ENCODE assay signal across 7 cellular contexts in the genomic region with DNA sequence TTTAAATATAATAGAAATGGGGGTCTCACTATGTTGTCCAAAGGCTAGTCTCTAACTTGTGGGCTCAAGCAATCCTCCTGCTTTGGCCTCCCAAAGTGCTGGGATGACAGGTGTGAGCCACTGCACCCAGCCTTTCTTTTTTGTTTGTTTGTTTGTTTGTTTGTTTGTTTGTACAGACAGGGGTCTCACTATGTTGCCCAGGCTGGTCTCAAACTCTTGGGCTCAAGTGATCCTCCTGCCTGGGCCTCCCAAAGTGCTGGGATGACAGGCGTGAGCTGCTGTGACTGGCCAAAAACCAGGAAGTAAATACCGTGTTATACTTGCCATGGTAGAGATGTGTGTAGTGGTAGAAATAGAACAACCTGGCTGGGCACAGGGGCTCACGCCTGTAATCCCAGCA. TPM values are rescaled to one million over a fixed set of nuclear protein-coding genes. Genes with fewer than 3 reads are reported as not detected.
DNase-seq lines count a peak whose midpoint lies in the region; ATAC-seq, FAIRE-seq and TF ChIP-seq lines count a peak whose summit lies in the region.
"Not testable (repeated sequence)": the region's sequence is repeated elsewhere in the genome, so short reads cannot be mapped to it uniquely, and the experiment has no call there.

No MANE protein-coding gene starts in this region.

- not testable (repeated sequence) for H3K36me3 ChIP-seq in HEK293 (ENCODE audit: control insufficient read depth in 2 of 2, insufficient read depth in 1 of 2, low read length in 2 of 2); K562 (ENCODE audit: control insufficient read depth, insufficient read depth, low read length); HepG2 (replicated peaks in 1 of 2; ENCODE audit: control insufficient read depth in 1 of 2, insufficient read depth in 2 of 2, low read length in 2 of 2); mesenchymal stem cell (ENCODE audit: control insufficient read depth in 1 of 2, insufficient read depth in 2 of 2, low read depth in 1 of 2, low read length in 2 of 2)

- not testable (repeated sequence) for H3K4me2 ChIP-seq in K562 (ENCODE audit: insufficient read depth, low read length); HepG2 (ENCODE audit: low read depth, low read length); mesenchymal stem cell (ENCODE audit: low read length, poor library complexity, severe bottlenecking)

- FAIRE-seq in K562 (lab: Jason Lieb, UNC); HepG2 (lab: Jason Lieb, UNC): not testable (repeated sequence)

- intact Hi-C loops in K562 (cut with micrococcal nuclease); dendritic cell treated with granulocyte-macrophage colony-stimulating factor and Interleukin-4, amounts not matched to agents 40 ng/mL and 50 ng/mL, for 4 days (cut with micrococcal nuclease); HepG2 (cut with micrococcal nuclease; ENCODE audit: unreplicated experiment): not testable (repeated sequence)

- H3K79me2 ChIP-seq in K562 (ENCODE audit: control insufficient read depth, insufficient read depth, low read length); HepG2 (ENCODE audit: insufficient read depth, low read length): not testable (repeated sequence)

- H4K20me1 ChIP-seq in K562 (replicated peaks; ENCODE audit: control insufficient read depth, insufficient read depth, low read length); HepG2 (ENCODE audit: insufficient read depth, low read length): not testable (repeated sequence)

- not testable (repeated sequence) for H4K8ac ChIP-seq in mesenchymal stem cell (ENCODE audit: low read length)

- not testable (repeated sequence) for H2BK5ac ChIP-seq in mesenchymal stem cell (ENCODE audit: low read depth, low read length, poor library complexity, severe bottlenecking)

- H4K91ac ChIP-seq in mesenchymal stem cell (ENCODE audit: low read length) = peak overlapping the region; percentile 21

- not testable (repeated sequence) for TF ChIP-seq EP300 in K562 (IDR thresholded peaks at IDR 0.05; ENCODE audit: low read length); HepG2 (IDR thresholded peaks at IDR 0.05; ENCODE audit: low read depth in 2 of 2, low read length in 2 of 2); HepG2 (CRISPR knock-in tag; IDR thresholded peaks at IDR 0.05; ENCODE audit: borderline replicate concordance)

- H3K4ac ChIP-seq in mesenchymal stem cell (ENCODE audit: low read depth in 1 of 2, low read length in 2 of 2) = not testable (repeated sequence)

- H3K23ac ChIP-seq in mesenchymal stem cell (ENCODE audit: low read length in 2 of 2) = not testable (repeated sequence)

- POLR2A ChIA-PET in HEK293 (lab: Yijun Ruan, JAX) = not testable (repeated sequence)
- POLR2A ChIA-PET in WTC11 (lab: Charles Lee) (interaction anchor here (0.7 kb wide), 1 partner anchor 310 kb away, joined by 3 read pairs; no protein-coding TSS in a partner anchor), K562 (lab: Yijun Ruan, JAX) (interaction anchor here (0.7 to 1.0 kb wide), 2 partner anchors 9 to 22 kb away, joined by 3 to 4 read pairs; no protein-coding TSS in a partner anchor), HepG2 (lab: Yijun Ruan, JAX) (interaction anchor here (1.0 to 1.2 kb wide), 2 partner anchors 40 to 46 kb away, joined by 3 read pairs; no protein-coding TSS in a partner anchor)

- H2BK12ac ChIP-seq in mesenchymal stem cell (ENCODE audit: low read length in 2 of 2) = not testable (repeated sequence)

- not testable (repeated sequence) for H3K27me3 Mint-ChIP-seq in WTC11 (ENCODE audit: low read depth); dendritic cell treated with granulocyte-macrophage colony-stimulating factor and Interleukin-4, amounts not matched to agents 40 ng/mL and 50 ng/mL, for 4 days; natural killer cell treated with Interleukin-12 subunit alpha and Interleukin-12 subunit beta and Interleukin-15 and Interleukin-18, amount 100 ng/mL, for 72 hours

- H3K9ac ChIP-seq in K562 (ENCODE audit: insufficient read depth in 1 of 2, low read depth in 2 of 2, low read length in 2 of 2); HepG2 (ENCODE audit: insufficient read depth, low read depth, low read length); mesenchymal stem cell (ENCODE audit: low read length): not testable (repeated sequence)

- not testable (repeated sequence) for ATAC-seq in WTC11; K562; HepG2; natural killer cell treated with Interleukin-12 subunit alpha and Interleukin-12 subunit beta and Interleukin-15 and Interleukin-18, amount 100 ng/mL, for 72 hours

- H3K4me3 ChIP-seq in HEK293 (ENCODE audit: low read depth, low read length); K562; HepG2 (replicated peaks in 1 of 3; ENCODE audit: insufficient read depth in 1 of 3, low read depth in 2 of 3, low read length in 3 of 3); mesenchymal stem cell (ENCODE audit: insufficient read depth in 1 of 2, low read depth in 1 of 2, low read length in 2 of 2): not testable (repeated sequence)

- not testable (repeated sequence) for TF ChIP-seq CTCF in HEK293 (tag by site-specific recombination; IDR thresholded peaks at IDR 0.05); WTC11 (IDR thresholded peaks at IDR 0.05); K562 (IDR thresholded peaks at IDR 0.05 in 2 of 3, conservative IDR thresholded peaks at IDR 0.05 in 1 of 3; ENCODE audit: insufficient read depth in 2 of 3, low read depth in 1 of 3, low read length in 3 of 3); HepG2 (CRISPR knock-in tag; IDR thresholded peaks at IDR 0.05)

- H2AK5ac ChIP-seq in mesenchymal stem cell (ENCODE audit: low read length, severe bottlenecking) = not testable (repeated sequence)

- peaks cover 14% of the 10 kb centered on the region for H3K4me1 Mint-ChIP-seq in WTC11
- peaks cover 69% of the 10 kb centered on the region for H3K4me1 Mint-ChIP-seq in dendritic cell treated with granulocyte-macrophage colony-stimulating factor and Interleukin-4, amounts not matched to agents 40 ng/mL and 50 ng/mL, for 4 days (ENCODE audit: low read depth)
- peaks cover 11 to 28% of the 10 kb centered on the region in 2 donors for H3K4me1 Mint-ChIP-seq in natural killer cell treated with Interleukin-12 subunit alpha and Interleukin-12 subunit beta and Interleukin-15 and Interleukin-18, amount 100 ng/mL, for 72 hours (ENCODE audit: low read depth in 2 of 2)

- not testable (repeated sequence) for H3K27me3 ChIP-seq in K562 (ENCODE audit: control insufficient read depth in 2 of 2, insufficient read depth in 2 of 2, low read length in 2 of 2); HepG2 (ENCODE audit: control insufficient read depth in 1 of 2, insufficient read depth in 2 of 2, low read length in 2 of 2); mesenchymal stem cell (ENCODE audit: control insufficient read depth in 1 of 2, insufficient read depth in 1 of 2, low read length in 2 of 2)

- H2BK15ac ChIP-seq in mesenchymal stem cell (ENCODE audit: low read depth, poor library complexity, severe bottlenecking) = not testable (repeated sequence)

- DNase-seq in WTC11 (ENCODE audit: low spot score); K562 (ENCODE audit: extremely low read depth in 1 of 4, low spot score in 3 of 4); HepG2 (ENCODE audit: low spot score); mesenchymal stem cell: not testable (repeated sequence)
- DNase-seq in natural killer cell treated with Interleukin-12 subunit alpha and Interleukin-12 subunit beta and Interleukin-15 and Interleukin-18, amount 100 ng/mL, for 72 hours (ENCODE audit: low spot score) = peak; percentile 12

- H3K27ac ChIP-seq in HEK293 (ENCODE audit: extremely low read depth, low read depth, low read length); K562 (ENCODE audit: extremely low read depth, low read depth, low read length); HepG2 (ENCODE audit: extremely low read length, insufficient read depth, low read length); mesenchymal stem cell (ENCODE audit: low read length, poor library complexity, severe bottlenecking): not testable (repeated sequence)

- not testable (repeated sequence) for H3K4me1 ChIP-seq in HEK293 (ENCODE audit: control insufficient read depth, insufficient read depth, low read length); mesenchymal stem cell (ENCODE audit: control insufficient read depth, insufficient read depth, low read depth, low read length)
- H3K4me1 ChIP-seq in K562 (replicated peaks in 1 of 2; ENCODE audit: control insufficient read depth in 2 of 2, insufficient read depth in 2 of 2, low read length in 2 of 2) (peaks cover 20 to 21% of the 10 kb centered on the region in 2 experiments), HepG2 (ENCODE audit: insufficient read depth, low read length) (peaks cover 23% of the 10 kb centered on the region)

- TF ChIP-seq POLR2A in K562 (conservative IDR thresholded peaks at IDR 0.05); HepG2 (IDR thresholded peaks at IDR 0.05; ENCODE audit: insufficient read depth in 1 of 2, low read depth in 2 of 2, low read length in 2 of 2): not testable (repeated sequence)

- not testable (repeated sequence) for H3K79me1 ChIP-seq in mesenchymal stem cell (replicated peaks; ENCODE audit: low read length, poor library complexity, severe bottlenecking)

- not testable (repeated sequence) for H3K36me3 Mint-ChIP-seq in WTC11; dendritic cell treated with granulocyte-macrophage colony-stimulating factor and Interleukin-4, amounts not matched to agents 40 ng/mL and 50 ng/mL, for 4 days (ENCODE audit: low read depth); natural killer cell treated with Interleukin-12 subunit alpha and Interleukin-12 subunit beta and Interleukin-15 and Interleukin-18, amount 100 ng/mL, for 72 hours

- H3K9me3 ChIP-seq in HEK293 (ENCODE audit: control insufficient read depth, insufficient read depth, low read depth, low read length); K562 (replicated peaks; ENCODE audit: control insufficient read depth, insufficient read depth, low read depth, low read length); HepG2 (ENCODE audit: low read length); mesenchymal stem cell (ENCODE audit: control insufficient read depth, low read length): not testable (repeated sequence)

- TF ChIP-seq RAD21 in K562 (CRISPR knock-in tag; conservative IDR thresholded peaks at IDR 0.05 in 1 of 2, IDR thresholded peaks at IDR 0.05 in 1 of 2); HepG2 (CRISPR knock-in tag; IDR thresholded peaks at IDR 0.05): not testable (repeated sequence)

- 69% methylated on average over 3 of the region's 3 CpGs for WGBS in K562 (ENCODE audit: insufficient coverage, low coverage, missing lambda C conversion rate)
- 49% methylated on average over 3 of the region's 3 CpGs for WGBS in HepG2 (ENCODE audit: low lambda C conversion rate)
- WGBS in mesenchymal stem cell = 93% methylated on average over 3 of the region's 3 CpGs

- H3K18ac ChIP-seq in mesenchymal stem cell (ENCODE audit: low read depth in 1 of 2, low read length in 2 of 2) = not testable (repeated sequence)

- H3K9me3 Mint-ChIP-seq in WTC11; dendritic cell treated with granulocyte-macrophage colony-stimulating factor and Interleukin-4, amounts not matched to agents 40 ng/mL and 50 ng/mL, for 4 days; natural killer cell treated with Interleukin-12 subunit alpha and Interleukin-12 subunit beta and Interleukin-15 and Interleukin-18, amount 100 ng/mL, for 72 hours: not testable (repeated sequence)

- CTCF ChIA-PET in HEK293 (lab: Yijun Ruan, JAX) = interaction anchor here (1.7 kb wide), 1 partner anchor 146 kb away, joined by 5 read pairs; no protein-coding TSS in a partner anchor
- CTCF ChIA-PET in WTC11 (lab: Charles Lee) = interaction anchor here (0.9 kb wide), 1 partner anchor 146 kb away, joined by 3 read pairs; no protein-coding TSS in a partner anchor
- CTCF ChIA-PET in K562 (lab: Yijun Ruan, JAX; ENCODE audit: low intra/inter-chr PET ratio); HepG2 (lab: Yijun Ruan, JAX; ENCODE audit: low intra/inter-chr PET ratio, low total read pairs): not testable (repeated sequence)

- H3K4me3 Mint-ChIP-seq in WTC11; dendritic cell treated with granulocyte-macrophage colony-stimulating factor and Interleukin-4, amounts not matched to agents 40 ng/mL and 50 ng/mL, for 4 days; natural killer cell treated with Interleukin-12 subunit alpha and Interleukin-12 subunit beta and Interleukin-15 and Interleukin-18, amount 100 ng/mL, for 72 hours: not testable (repeated sequence)

- H3K14ac ChIP-seq in mesenchymal stem cell (ENCODE audit: low read length in 2 of 2) = not testable (repeated sequence)

- not testable (repeated sequence) for H2AFZ ChIP-seq in K562 (ENCODE audit: low read depth, low read length); HepG2 (ENCODE audit: low read length); mesenchymal stem cell (ENCODE audit: low read depth, low read length)

- in situ Hi-C loops in K562 (cut with MboI); HepG2 (cut with HindIII; ENCODE audit: extremely low pct_ligation_motif_present, low pct_unique_long_range_greater_than_20kb): not testable (repeated sequence)

- not testable (repeated sequence) for BruUV-seq in K562 (replicated peaks; lab: Mats Ljungman, UMichigan); HepG2 (replicated peaks; lab: Mats Ljungman, UMichigan)

- H3K27ac Mint-ChIP-seq in WTC11; natural killer cell treated with Interleukin-12 subunit alpha and Interleukin-12 subunit beta and Interleukin-15 and Interleukin-18, amount 100 ng/mL, for 72 hours: not testable (repeated sequence)
- H3K27ac Mint-ChIP-seq in dendritic cell treated with granulocyte-macrophage colony-stimulating factor and Interleukin-4, amounts not matched to agents 40 ng/mL and 50 ng/mL, for 4 days = peak overlapping the region; percentile 83

- H3K9me1 ChIP-seq in K562 (ENCODE audit: control insufficient read depth, insufficient read depth, low read length) = not testable (repeated sequence)

- not testable (repeated sequence) for H2BK120ac ChIP-seq in mesenchymal stem cell (ENCODE audit: low read depth, low read length)

RNA-seq across cellular contexts. Expression of a gene that starts 4.7 kb away (rescaled TPM):
- total RNA-seq in WTC11 (2021) = 31.4 to 35.5 TPM (median 34.3 TPM) in 3 replicates
- 22.0 and 61.8 TPM in 2 replicates for total RNA-seq in K562 (2011; cell fraction: chromatin; rRNA removed; ENCODE audit: low replicate concordance)
- 61.1 and 68.0 TPM in 2 replicates for total RNA-seq in K562 (2011; cell fraction: nucleolus; rRNA removed)
- 53.5 and 72.0 TPM in 2 replicates for total RNA-seq in K562 (2011; cell fraction: nucleoplasm; rRNA removed)
- 22.3 and 29.1 TPM in 2 replicates for total RNA-seq in K562 (2014; rRNA removed)
- total RNA-seq in K562 (2014; rRNA removed; fragmentation: Illumina TruSeq; extraction: Trizol) = 11.0 and 11.8 TPM in 2 replicates
- total RNA-seq in K562 (2015; rRNA removed; fragmentation: Illumina TruSeq; extraction: Trizol) = 14.5 and 14.9 TPM in 2 replicates
- total RNA-seq in K562 (2021) = 33.6 and 36.7 TPM in 2 replicates
- polyA plus RNA-seq in K562 (2011; rRNA removed) = 17.9 and 33.4 TPM in 2 replicates
- polyA plus RNA-seq in K562 (2011; cell fraction: cytosol; rRNA removed) = 31.3 and 72.7 TPM in 2 replicates
- 19.7 and 50.0 TPM in 2 replicates for polyA plus RNA-seq in K562 (2011; cell fraction: nucleus; rRNA removed)
- polyA plus RNA-seq in K562 (2012) = 37.9 and 107 TPM in 2 replicates
- 23.8 and 45.5 TPM in 2 replicates for polyA plus RNA-seq in K562 (2014; fragmentation: Illumina TruSeq; extraction: Trizol)
- 1 to 10 TPM; 3.3 to 5.4 TPM for polyA plus RNA-seq in K562 (2014; fragmentation: Nextera tagmentation; extraction: Ambion mirVana)
- polyA plus RNA-seq in K562 (2014; rRNA removed) = 20.1 and 20.9 TPM in 2 replicates
- polyA minus RNA-seq in K562 (2011; rRNA and poly(A)+ RNA removed) = 12.8 and 15.1 TPM in 2 replicates
- polyA minus RNA-seq in K562 (2011; cell fraction: cytosol; rRNA and poly(A)+ RNA removed) = 20.8 and 31.7 TPM in 2 replicates
- polyA minus RNA-seq in K562 (2011; cell fraction: nucleus; rRNA and poly(A)+ RNA removed) = 10.0 and 15.5 TPM in 2 replicates
- 14.9 and 23.1 TPM in 2 replicates for total RNA-seq in HepG2 (2016; rRNA removed; fragmentation: Illumina TruSeq; extraction: Trizol)
- total RNA-seq in HepG2 (2016; cell fraction: cytosol; rRNA removed; fragmentation: Illumina TruSeq; extraction: Trizol; ENCODE audit: low read depth) = 18.8 and 23.7 TPM in 2 replicates
- 9.2 and 24.2 TPM in 2 replicates for total RNA-seq in HepG2 (2016; cell fraction: insoluble cytoplasmic fraction; rRNA removed; fragmentation: Illumina TruSeq; extraction: Trizol)
- total RNA-seq in HepG2 (2016; cell fraction: membrane; rRNA removed; fragmentation: Illumina TruSeq; extraction: Trizol) = 29.8 and 37.0 TPM in 2 replicates
- total RNA-seq in HepG2 (2016; cell fraction: nucleus; rRNA removed; fragmentation: Illumina TruSeq; extraction: Trizol) = 16.7 and 24.5 TPM in 2 replicates
- polyA plus RNA-seq in HepG2 (2011; rRNA removed) = 26.4 and 41.1 TPM in 2 replicates
- 34.8 and 35.2 TPM in 2 replicates for polyA plus RNA-seq in HepG2 (2011; cell fraction: cytosol; rRNA removed)
- polyA plus RNA-seq in HepG2 (2011; cell fraction: nucleus; rRNA removed) = 33.3 and 35.1 TPM in 2 replicates
- polyA plus RNA-seq in HepG2 (2012) = 22.8 and 42.0 TPM in 2 replicates
- 39.1 and 46.7 TPM in 2 replicates for polyA plus RNA-seq in HepG2 (2016; cell fraction: cytosol; fragmentation: Illumina TruSeq; extraction: Trizol; ENCODE audit: low read depth)
- 17.9 and 21.5 TPM in 2 replicates for polyA plus RNA-seq in HepG2 (2016; cell fraction: insoluble cytoplasmic fraction; fragmentation: Illumina TruSeq; extraction: Trizol; ENCODE audit: low read depth)
- 52.8 and 61.8 TPM in 2 replicates for polyA plus RNA-seq in HepG2 (2016; cell fraction: membrane; fragmentation: Illumina TruSeq; extraction: Trizol; ENCODE audit: low read depth)
- polyA plus RNA-seq in HepG2 (2016; cell fraction: nucleus; fragmentation: Illumina TruSeq; extraction: Trizol; ENCODE audit: insufficient read depth, low read depth) = 57.7 and 58.2 TPM in 2 replicates
- 49.6 and 101 TPM in 2 replicates for polyA minus RNA-seq in HepG2 (2011; rRNA and poly(A)+ RNA removed; ENCODE audit: low replicate concordance)
- polyA minus RNA-seq in HepG2 (2011; cell fraction: cytosol; rRNA and poly(A)+ RNA removed) = 17.8 and 22.2 TPM in 2 replicates
- polyA minus RNA-seq in HepG2 (2011; cell fraction: nucleus; rRNA and poly(A)+ RNA removed) = 12.7 and 13.4 TPM in 2 replicates
- polyA plus RNA-seq in mesenchymal stem cell (2013, experiment 1 of 2) = 78.6 TPM
- polyA plus RNA-seq in mesenchymal stem cell (2013, experiment 2 of 2) = 78.6 TPM
- total RNA-seq in natural killer cell treated with Interleukin-12 subunit alpha and Interleukin-12 subunit beta and Interleukin-15 and Interleukin-18, amount 100 ng/mL, for 72 hours = 10 to 100 TPM; 33.8 to 46.0 TPM

RNA-seq across cellular contexts. Expression of a gene that starts 40.8 kb away (rescaled TPM):
- total RNA-seq in WTC11 (2021) = 151 to 178 TPM (median 169 TPM) in 3 replicates
- 102 and 236 TPM in 2 replicates for total RNA-seq in K562 (2011; cell fraction: chromatin; rRNA removed; ENCODE audit: low replicate concordance)
- total RNA-seq in K562 (2011; cell fraction: nucleolus; rRNA removed) = 297 and 329 TPM in 2 replicates
- total RNA-seq in K562 (2011; cell fraction: nucleoplasm; rRNA removed) = 126 and 148 TPM in 2 replicates
- total RNA-seq in K562 (2014; rRNA removed) = 137 and 192 TPM in 2 replicates
- total RNA-seq in K562 (2014; rRNA removed; fragmentation: Illumina TruSeq; extraction: Trizol) = 36.0 and 53.7 TPM in 2 replicates
- 40.8 and 42.0 TPM in 2 replicates for total RNA-seq in K562 (2015; rRNA removed; fragmentation: Illumina TruSeq; extraction: Trizol)
- total RNA-seq in K562 (2021) = 138 and 142 TPM in 2 replicates
- 33.8 and 51.7 TPM in 2 replicates for polyA plus RNA-seq in K562 (2011; rRNA removed)
- polyA plus RNA-seq in K562 (2011; cell fraction: cytosol; rRNA removed) = 42.7 and 139 TPM in 2 replicates
- 158 and 263 TPM in 2 replicates for polyA plus RNA-seq in K562 (2011; cell fraction: nucleus; rRNA removed)
- 72.0 and 103 TPM in 2 replicates for polyA plus RNA-seq in K562 (2012)
- 75.6 and 89.8 TPM in 2 replicates for polyA plus RNA-seq in K562 (2014; fragmentation: Illumina TruSeq; extraction: Trizol)
- 10 to 100 TPM in 1 of 2 experiments, 1 to 10 TPM in 1; 4.7 to 10.6 TPM for polyA plus RNA-seq in K562 (2014; fragmentation: Nextera tagmentation; extraction: Ambion mirVana)
- 67.5 and 76.6 TPM in 2 replicates for polyA plus RNA-seq in K562 (2014; rRNA removed)
- 24.0 and 27.0 TPM in 2 replicates for polyA minus RNA-seq in K562 (2011; rRNA and poly(A)+ RNA removed)
- polyA minus RNA-seq in K562 (2011; cell fraction: cytosol; rRNA and poly(A)+ RNA removed) = 76.6 and 85.5 TPM in 2 replicates
- polyA minus RNA-seq in K562 (2011; cell fraction: nucleus; rRNA and poly(A)+ RNA removed) = 41.2 and 50.2 TPM in 2 replicates
- total RNA-seq in HepG2 (2016; rRNA removed; fragmentation: Illumina TruSeq; extraction: Trizol) = 115 and 266 TPM in 2 replicates
- 43.6 and 47.9 TPM in 2 replicates for total RNA-seq in HepG2 (2016; cell fraction: cytosol; rRNA removed; fragmentation: Illumina TruSeq; extraction: Trizol; ENCODE audit: low read depth)
- total RNA-seq in HepG2 (2016; cell fraction: insoluble cytoplasmic fraction; rRNA removed; fragmentation: Illumina TruSeq; extraction: Trizol) = 95.7 and 270 TPM in 2 replicates
- total RNA-seq in HepG2 (2016; cell fraction: membrane; rRNA removed; fragmentation: Illumina TruSeq; extraction: Trizol) = 55.5 and 56.9 TPM in 2 replicates
- total RNA-seq in HepG2 (2016; cell fraction: nucleus; rRNA removed; fragmentation: Illumina TruSeq; extraction: Trizol) = 260 and 301 TPM in 2 replicates
- 145 and 208 TPM in 2 replicates for polyA plus RNA-seq in HepG2 (2011; rRNA removed)
- 143 and 190 TPM in 2 replicates for polyA plus RNA-seq in HepG2 (2011; cell fraction: cytosol; rRNA removed)
- polyA plus RNA-seq in HepG2 (2011; cell fraction: nucleus; rRNA removed) = 1,024 and 1,039 TPM in 2 replicates
- 325 and 360 TPM in 2 replicates for polyA plus RNA-seq in HepG2 (2012)
- 22.8 and 25.4 TPM in 2 replicates for polyA plus RNA-seq in HepG2 (2016; cell fraction: cytosol; fragmentation: Illumina TruSeq; extraction: Trizol; ENCODE audit: low read depth)
- polyA plus RNA-seq in HepG2 (2016; cell fraction: insoluble cytoplasmic fraction; fragmentation: Illumina TruSeq; extraction: Trizol; ENCODE audit: low read depth) = 63.7 and 80.6 TPM in 2 replicates
- 25.4 and 30.4 TPM in 2 replicates for polyA plus RNA-seq in HepG2 (2016; cell fraction: membrane; fragmentation: Illumina TruSeq; extraction: Trizol; ENCODE audit: low read depth)
- polyA plus RNA-seq in HepG2 (2016; cell fraction: nucleus; fragmentation: Illumina TruSeq; extraction: Trizol; ENCODE audit: insufficient read depth, low read depth) = 367 and 407 TPM in 2 replicates
- polyA minus RNA-seq in HepG2 (2011; rRNA and poly(A)+ RNA removed; ENCODE audit: low replicate concordance) = 85.0 and 445 TPM in 2 replicates
- 256 and 348 TPM in 2 replicates for polyA minus RNA-seq in HepG2 (2011; cell fraction: cytosol; rRNA and poly(A)+ RNA removed)
- 174 and 240 TPM in 2 replicates for polyA minus RNA-seq in HepG2 (2011; cell fraction: nucleus; rRNA and poly(A)+ RNA removed)
- polyA plus RNA-seq in mesenchymal stem cell (2013, experiment 1 of 2) = 76.9 TPM
- 80.1 TPM for polyA plus RNA-seq in mesenchymal stem cell (2013, experiment 2 of 2)
- 100 to 1,000 TPM; 112 to 164 TPM for total RNA-seq in natural killer cell treated with Interleukin-12 subunit alpha and Interleukin-12 subunit beta and Interleukin-15 and Interleukin-18, amount 100 ng/mL, for 72 hours
